Comparison of ENCODE assay signal across 15 cellular contexts in the genomic region with DNA sequence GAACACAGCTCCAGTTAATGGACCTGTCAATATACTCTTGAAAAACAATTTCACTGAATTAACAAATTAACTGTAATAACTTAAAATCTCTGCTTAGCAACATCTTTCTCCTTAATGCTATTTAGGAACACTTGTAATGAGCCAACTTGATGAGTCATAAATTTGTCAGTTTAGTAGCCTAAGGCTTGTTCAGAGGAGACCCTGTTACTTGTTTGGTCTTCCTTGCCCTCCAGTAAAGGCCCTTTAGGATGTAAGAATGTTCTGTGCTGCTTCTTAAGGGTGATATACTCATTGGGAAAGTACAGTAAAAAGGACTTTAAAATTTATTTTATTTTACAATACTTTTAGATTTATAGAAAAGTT. TPM values are rescaled to one million over a fixed set of nuclear protein-coding genes. Genes with fewer than 3 reads are reported as not detected.
A peak's percentile ranks its signal among the peaks of the same experiment; 100 is the strongest.
DNase-seq lines count a peak whose midpoint lies in the region; ATAC-seq and TF ChIP-seq lines count a peak whose summit lies in the region.
"Had no signal": no experiment of that assay in that cellular context is flagged by ENCODE, and none has a peak within 500 bp of the region (broad histone marks: within the 10 kb centered on the region; RNA-seq: fewer than 3 reads in every experiment).

No MANE protein-coding gene starts in this region.

- H3K4me1 ChIP-seq in ACC112 (ENCODE audit: control insufficient read depth, insufficient read depth, low read length, unreplicated experiment) (peaks cover 10% of the 10 kb centered on the region), HEK293 (ENCODE audit: control insufficient read depth, insufficient read depth, low read length) (peaks cover 12% of the 10 kb centered on the region)
- H3K4me1 ChIP-seq in CD8-positive, alpha-beta memory T cell (ENCODE audit: insufficient read depth, low read length): peaks cover 2% of the 10 kb centered on the region

- peak overlapping the region; percentile 88 for H3K27ac Mint-ChIP-seq in WTC11
- no peak overlapping the region for H3K27ac Mint-ChIP-seq in CD8-positive, alpha-beta memory T cell
- H3K27ac Mint-ChIP-seq: activated T-helper 2 cell treated with anti-CD3 and anti-CD28 coated beads, Interferon-gamma antibody, Interleukin-2, Interleukin-4, amounts not matched to agents 10 μg/mL and 5 μg/mL and 100 μg/mL, durations not matched to agents 14 hours and 24 hours and 36 hours; nephron had no signal

- H3K27me3 Mint-ChIP-seq in WTC11 (ENCODE audit: low read depth): no peaks in the 10 kb centered on the region
- no peaks in the 10 kb centered on the region for H3K27me3 Mint-ChIP-seq in CD8-positive, alpha-beta memory T cell

- peaks cover 25% of the 10 kb centered on the region for H3K4me1 Mint-ChIP-seq in WTC11
- peaks cover 6 to 18% (median 7%) of the 10 kb centered on the region in 3 donors for H3K4me1 Mint-ChIP-seq in CD8-positive, alpha-beta memory T cell

- peaks cover 8% of the 10 kb centered on the region for H3K79me2 ChIP-seq in ACC112 (ENCODE audit: control insufficient read depth, insufficient read depth, low read length, unreplicated experiment)

- DNase-seq in WTC11 (ENCODE audit: low spot score) (no peak), fibroblast of pulmonary artery (ENCODE audit: low read depth) (peak; percentile 25), cerebellum (ENCODE audit: low spot score) (no peak), NCI-H226 (no peak)
- no peak for DNase-seq in CD8-positive, alpha-beta memory T cell
- DNase-seq: activated CD8-positive, alpha-beta T cell treated with anti-CD3 and anti-CD28 coated beads, Interleukin-2, amount 10 ng/mL, durations not matched to agents 7 days and 5 days; dermis blood vessel endothelial cell; NCI-H2029 treated with DMSO at 0.1 percent for 48 hours; NCI-H748 treated with DMSO at 0.1 percent for 48 hours; Peyer's patch had no signal

- no peak for TF ChIP-seq CTCF in HEK293 (tag by site-specific recombination; IDR thresholded peaks at IDR 0.05)
- TF ChIP-seq CTCF in WTC11 (IDR thresholded peaks at IDR 0.05): no peak
- TF ChIP-seq CTCF in fibroblast of pulmonary artery (IDR thresholded peaks at IDR 0.05; ENCODE audit: low read length, missing control alignments): no peak

- H3K9me3 ChIP-seq in HEK293 (ENCODE audit: control insufficient read depth, insufficient read depth, low read depth, low read length): no peaks in the 10 kb centered on the region
- H3K9me3 ChIP-seq in CD8-positive, alpha-beta memory T cell (ENCODE audit: low read length): no peaks in the 10 kb centered on the region
- H3K9me3 ChIP-seq: Peyer's patch had no signal

- H3K36me3 ChIP-seq in ACC112 (ENCODE audit: insufficient read depth, low read length) (peaks cover 54% of the 10 kb centered on the region), HEK293 (ENCODE audit: control insufficient read depth in 2 of 2, insufficient read depth in 1 of 2, low read length in 2 of 2) (peaks cover 81 to 85% of the 10 kb centered on the region in 2 experiments)
- H3K36me3 ChIP-seq in CD8-positive, alpha-beta memory T cell (ENCODE audit: insufficient read depth, low read length): peaks cover 15% of the 10 kb centered on the region

- no peak overlapping the region for H3K4me3 ChIP-seq in ACC112 (ENCODE audit: low read depth, low read length)
- H3K4me3 ChIP-seq in HEK293 (ENCODE audit: low read depth, low read length): no peak overlapping the region
- no peak overlapping the region for H3K4me3 ChIP-seq in fibroblast of pulmonary artery (replicated peaks; ENCODE audit: low read depth, low read length)
- no peak overlapping the region for H3K4me3 ChIP-seq in CD8-positive, alpha-beta memory T cell (ENCODE audit: low read length)
- H3K4me3 ChIP-seq: Peyer's patch had no signal

- POLR2A ChIA-PET in HEK293 (lab: Yijun Ruan, JAX) (interaction anchor here (4.9 kb wide), 1 partner anchor 12 kb away, joined by 24 read pairs; the partner anchor contains the start of gene MATR3), WTC11 (lab: Charles Lee) (no interaction called here)
- POLR2A ChIA-PET in CD8-positive, alpha-beta memory T cell (lab: Charles Lee): no interaction called here

- H2AFZ ChIP-seq in ACC112 (ENCODE audit: low read length, unreplicated experiment): no peak overlapping the region

- H3K36me3 Mint-ChIP-seq in WTC11: peaks cover 83% of the 10 kb centered on the region
- peaks cover 13 to 62% (median 13%) of the 10 kb centered on the region in 3 donors for H3K36me3 Mint-ChIP-seq in CD8-positive, alpha-beta memory T cell

- no peaks in the 10 kb centered on the region for H3K9me3 Mint-ChIP-seq in WTC11
- H3K9me3 Mint-ChIP-seq in CD8-positive, alpha-beta memory T cell: peaks cover 0 to 8% (median 0%) of the 10 kb centered on the region in 5 donors
- H3K9me3 Mint-ChIP-seq: activated T-helper 2 cell treated with anti-CD3 and anti-CD28 coated beads, Interferon-gamma antibody, Interleukin-2, Interleukin-4, amounts not matched to agents 10 μg/mL and 5 μg/mL and 100 μg/mL, durations not matched to agents 14 hours and 24 hours and 36 hours; nephron had no signal

- ATAC-seq in WTC11 (no peak), HG03175 (IDR thresholded peaks at IDR 0.05; ENCODE audit: unreplicated experiment) (no peak)
- ATAC-seq: activated CD8-positive, alpha-beta T cell treated with anti-CD3 and anti-CD28 coated beads, Interleukin-2, amount 10 ng/mL, durations not matched to agents 7 days and 5 days had no signal

- no peaks in the 10 kb centered on the region for H3K27me3 ChIP-seq in ACC112 (ENCODE audit: insufficient read depth, low read length)
- no peaks in the 10 kb centered on the region for H3K27me3 ChIP-seq in CD8-positive, alpha-beta memory T cell (ENCODE audit: insufficient read depth, low read length, poor library complexity, severe bottlenecking)
- H3K27me3 ChIP-seq: Peyer's patch had no signal

- no peak overlapping the region for H3K4me3 Mint-ChIP-seq in WTC11
- no peak overlapping the region for H3K4me3 Mint-ChIP-seq in CD8-positive, alpha-beta memory T cell
- H3K4me3 Mint-ChIP-seq: activated CD8-positive, alpha-beta T cell treated with anti-CD3 and anti-CD28 coated beads, Interleukin-2, amount 10 ng/mL, durations not matched to agents 7 days and 5 days; nephron had no signal

- CTCF ChIA-PET in HEK293 (lab: Yijun Ruan, JAX) (no interaction called here), WTC11 (lab: Charles Lee) (no interaction called here)
- CTCF ChIA-PET in CD8-positive, alpha-beta memory T cell (lab: Charles Lee): no interaction called here

- H3K27ac ChIP-seq in ACC112 (ENCODE audit: low read depth, low read length) (peak overlapping the region; percentile 33), HEK293 (ENCODE audit: extremely low read depth, low read depth, low read length) (no peak overlapping the region)
- H3K27ac ChIP-seq in CD8-positive, alpha-beta memory T cell (ENCODE audit: low read depth, low read length): no peak overlapping the region
- H3K27ac ChIP-seq: Peyer's patch had no signal

TF ChIP-seq in HEK293, 187 proteins besides CTCF, POLR2A, EP300 and RAD21:
- TF ChIP-seq ZNF366 (tag by site-specific recombination; conservative IDR thresholded peaks at IDR 0.05) (peak; percentile 34; the same call in 1 of the 2 replicates), ZNF473 (tag by site-specific recombination; IDR thresholded peaks at IDR 0.05) (no peak), ZNF629 (tag by site-specific recombination; IDR thresholded peaks at IDR 0.05) (0 out of 2 replicates have a peak, but pooled peaks have one; percentile 13), KLF10 (tag by site-specific recombination; IDR thresholded peaks at IDR 0.05) (0 out of 2 replicates have a peak, but pooled peaks have one; percentile 9)

TF ChIP-seq in WTC11, 78 proteins besides CTCF, POLR2A, EP300 and RAD21 (continues in another document):
- TF ChIP-seq ZNF425 (CRISPR knock-in tag; conservative IDR thresholded peaks at IDR 0.05) (peak; percentile 22; the same call in 1 of the 2 replicates), ZNF671 (CRISPR knock-in tag; IDR thresholded peaks at IDR 0.05) (peak; percentile 33; the same call in 1 of the 2 replicates)

RNA-seq across cellular contexts. Expression of gene MATR3, which starts 11.4 kb away (rescaled TPM):
- total RNA-seq in WTC11 (2021): 228 to 290 TPM (median 233 TPM) in 3 replicates
- total RNA-seq in cerebellum: 477 TPM
- 100 to 1,000 TPM; 184 to 199 TPM for total RNA-seq in CD8-positive, alpha-beta memory T cell
- polyA plus RNA-seq in CD8-positive, alpha-beta memory T cell: 364 TPM

RNA-seq across cellular contexts. Expression of gene PAIP2, which starts 59.5 kb away (rescaled TPM):
- 122 to 126 TPM (median 126 TPM) in 3 replicates for total RNA-seq in WTC11 (2021)
- 78.7 TPM for total RNA-seq in cerebellum
- total RNA-seq in CD8-positive, alpha-beta memory T cell: 10 to 100 TPM; 67.9 to 77.0 TPM
- 342 TPM for polyA plus RNA-seq in CD8-positive, alpha-beta memory T cell
